Comparison of ENCODE assay signal across 1 cellular context in genomic region chr2:241150660-241151530, GRCh38.
TF ChIP-seq lines count a peak whose summit lies in the region.

No MANE protein-coding gene starts in this region.

TF ChIP-seq in IMR-90, 13 proteins besides CTCF, POLR2A, EP300 and RAD21 (continued from another document):
- TF ChIP-seq USF2 (IDR thresholded peaks at IDR 0.05; ENCODE audit: low read depth, low read length) (peak; percentile 35; the same call in 1 of the 2 replicates), RFX5 (IDR thresholded peaks at IDR 0.05; ENCODE audit: low read depth, low read length) (no peak)
TF ChIP-seq in IMR-90: peak in this region for 1.
